ENCODE assay signal across 13 cellular contexts in the genomic region with DNA sequence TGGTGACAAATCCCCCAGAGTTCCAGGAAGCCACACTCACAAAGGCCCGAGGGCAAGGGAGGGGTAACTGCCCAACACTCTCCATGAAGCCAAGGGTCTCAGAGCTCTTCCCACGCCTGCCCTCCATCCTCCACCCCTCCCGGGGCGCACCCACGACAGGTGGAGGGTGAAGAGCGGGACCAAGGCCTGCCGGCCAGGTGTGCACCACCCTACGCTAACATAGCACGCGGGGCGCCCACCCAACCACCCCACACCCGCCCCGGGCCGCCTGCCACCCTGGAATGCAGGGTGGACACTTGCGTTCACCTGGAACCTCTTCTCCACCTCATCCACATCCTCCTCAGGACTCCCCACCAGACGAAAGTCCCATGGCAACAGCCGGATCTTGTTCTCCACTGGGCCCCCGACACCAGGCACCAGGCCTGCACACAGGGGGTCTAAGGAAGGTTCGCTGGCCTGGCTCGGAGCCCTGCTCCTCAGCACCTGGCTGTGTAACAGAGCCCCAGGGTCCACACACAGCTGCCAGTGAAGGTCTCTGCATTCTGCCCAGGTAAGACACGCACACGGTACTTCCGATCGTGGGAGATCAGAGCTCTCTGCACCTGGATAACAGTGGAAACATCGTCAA.
"Had no signal": no experiment of that assay in that cellular context is flagged by ENCODE, and none has a peak within 500 bp of the region (broad histone marks: within the 10 kb centered on the region; RNA-seq: fewer than 3 reads in every experiment).

No MANE protein-coding gene starts in this region.

- H3K27me3 ChIP-seq: esophagus muscularis mucosa, SJSA1, tibial artery had no signal

- H3K4me1 ChIP-seq: SJSA1 had no signal

- H3K27ac ChIP-seq: esophagus muscularis mucosa, SJSA1, tibial artery had no signal

- DNase-seq: activated CD4-positive, alpha-beta T cell treated with anti-CD3 and anti-CD28 coated beads, Interleukin-2, amount 10 ng/mL, durations not matched to agents 24 days and 14 days; activated CD4-positive, CD25-positive, alpha-beta regulatory T cell; activated CD8-positive, alpha-beta T cell treated with anti-CD3 and anti-CD28 coated beads, Interleukin-2, amount 10 ng/mL, durations not matched to agents 7 days and 5 days; activated naive CD4-positive, alpha-beta T cell; caudate nucleus; hippocampal formation; mesendoderm; stimulated activated CD4-positive, alpha-beta T cell treated with anti-CD3 and anti-CD28 coated beads, Interleukin-12 subunit alpha, Interleukin-12 subunit beta, amount 100 ng/mL, for 4 hours; stimulated activated CD4-positive, alpha-beta T cell treated with anti-CD3 and anti-CD28 coated beads, Interleukin-2, amount 100 ng/mL, for 24 hours had no signal

- H3K4me3 ChIP-seq: esophagus muscularis mucosa, SJSA1, tibial artery had no signal

- ATAC-seq: activated CD8-positive, alpha-beta T cell treated with anti-CD3 and anti-CD28 coated beads, Interleukin-2, amount 10 ng/mL, durations not matched to agents 7 days and 5 days; stimulated activated effector memory CD8-positive, alpha-beta T cell treated with anti-CD3 and anti-CD28 coated beads, Interleukin-12 subunit alpha, Interleukin-12 subunit beta, amount 100 ng/mL, for 72 hours had no signal

- H3K9me3 ChIP-seq: esophagus muscularis mucosa had no signal
